In the genomic region with DNA sequence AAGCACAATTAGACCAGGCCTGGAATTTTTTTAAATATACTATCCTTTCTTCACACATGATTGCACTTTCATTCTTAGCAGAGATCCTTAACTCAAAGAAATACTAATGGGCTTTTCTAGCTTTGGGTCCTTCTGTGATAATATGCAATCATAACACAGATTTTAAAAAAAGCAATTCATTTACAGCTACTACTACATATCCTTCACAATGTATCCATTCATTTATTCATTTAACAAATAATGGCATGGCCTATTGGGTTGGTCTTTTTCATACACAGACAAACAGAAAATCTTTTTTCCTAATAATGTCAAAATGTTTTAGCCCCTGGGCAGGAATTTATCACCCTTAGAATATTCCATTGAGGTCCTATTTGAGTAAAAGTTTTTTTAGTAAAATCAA, we compare ENCODE assay signal across 27 cellular contexts. TPM values are rescaled to one million over a fixed set of nuclear protein-coding genes. Genes with fewer than 3 reads are reported as not detected.
DNase-seq lines count a peak whose midpoint lies in the region; FAIRE-seq and TF ChIP-seq lines count a peak whose summit lies in the region.
"Had no signal": no experiment of that assay in that cellular context is flagged by ENCODE, and none has a peak within 500 bp of the region (broad histone marks: within the 10 kb centered on the region; RNA-seq: fewer than 3 reads in every experiment).

No MANE protein-coding gene starts in this region.

- H3K9ac ChIP-seq in kidney (ENCODE audit: low read length in 2 of 2) = no peak overlapping the region
- H3K9ac ChIP-seq: GM23248 had no signal

- peaks cover 7% of the 10 kb centered on the region for H3K4me1 ChIP-seq in HEK293 (ENCODE audit: control insufficient read depth, insufficient read depth, low read length)
- H3K4me1 ChIP-seq in esophagus squamous epithelium = peaks cover 0 to 34% (median 11%) of the 10 kb centered on the region in 3 donors
- H3K4me1 ChIP-seq in kidney (ENCODE audit: control insufficient read depth in 1 of 2, insufficient read depth in 1 of 2, low read depth in 1 of 2, low read length in 2 of 2) = peaks cover 4 to 13% of the 10 kb centered on the region in 2 donors
- H3K4me1 ChIP-seq: BE2C, Caco-2, HAP-1 had no signal

- TF ChIP-seq POLR2A in esophagus squamous epithelium (IDR thresholded peaks at IDR 0.05) (no peak), erythroblast (IDR thresholded peaks at IDR 0.05; ENCODE audit: low read length) (no peak)

- DNase-seq in SK-MEL-5 (ENCODE audit: low read depth, low spot score) (peak; percentile 67), epidermal melanocyte (ENCODE audit: insufficient read length, low spot score) (peak; percentile 20), DMS114 treated with DMSO at 0.1 percent for 48 hours (lab: John Stamatoyannopoulos, UW; ENCODE audit: unreplicated experiment) (no peak), esophagus squamous epithelium (lab: John Stamatoyannopoulos, UW) (no peak), kidney (no peak), erythroblast (lab: John Stamatoyannopoulos, UW) (no peak)
- DNase-seq: ACHN; BE2C; C1 segment of cervical spinal cord; Caco-2; CD4-positive, CD25-positive, alpha-beta regulatory T cell; CD8-positive, alpha-beta memory T cell; DMS153; DMS79; GDM1; HFFc6 had no signal

- peaks cover 28% of the 10 kb centered on the region for H3K9me3 Mint-ChIP-seq in nephron
- H3K9me3 Mint-ChIP-seq: CD8-positive, alpha-beta memory T cell had no signal

- in situ Hi-C loops in SK-MEL-5 (cut with HindIII; ENCODE audit: low pct_unique_long_range_greater_than_20kb, low sequenced_read_pairs) = no loop called here

- peaks cover 4% of the 10 kb centered on the region for H3K27me3 Mint-ChIP-seq in nephron (ENCODE audit: low read depth)

- peak overlapping the region in 2 of 3 experiments; percentile 14 to 87 for H3K27ac Mint-ChIP-seq in nephron
- H3K27ac Mint-ChIP-seq: CD4-positive, CD25-positive, alpha-beta regulatory T cell; CD8-positive, alpha-beta memory T cell; HFFc6 had no signal

- no peak for FAIRE-seq in kidney (lab: Jason Lieb, UNC)
- FAIRE-seq: A204.1, D721Med, GM12892, GM18507 had no signal

- H3K36me3 ChIP-seq in HEK293 (ENCODE audit: control insufficient read depth in 2 of 2, insufficient read depth in 1 of 2, low read length in 2 of 2) (no peaks in the 10 kb centered on the region), esophagus squamous epithelium (no peaks in the 10 kb centered on the region), kidney (ENCODE audit: control insufficient read depth in 1 of 2, insufficient read depth in 2 of 2, low read length in 2 of 2) (no peaks in the 10 kb centered on the region)
- H3K36me3 ChIP-seq: BE2C, HAP-1 had no signal

- POLR2A ChIA-PET in HEK293 (lab: Yijun Ruan, JAX) = interaction anchor here (1.4 kb wide), 1 partner anchor 9 kb away, joined by 7 read pairs; no protein-coding TSS in a partner anchor

- H3K4me1 Mint-ChIP-seq in nephron = peaks cover 20% of the 10 kb centered on the region
- H3K4me1 Mint-ChIP-seq: CD4-positive, CD25-positive, alpha-beta regulatory T cell; CD8-positive, alpha-beta memory T cell had no signal

- H3K36me3 Mint-ChIP-seq in nephron (ENCODE audit: low read depth) = peaks cover 13% of the 10 kb centered on the region
- H3K36me3 Mint-ChIP-seq: CD4-positive, CD25-positive, alpha-beta regulatory T cell had no signal

- H3K4me3 Mint-ChIP-seq in nephron = no peak overlapping the region
- H3K4me3 Mint-ChIP-seq: CD4-positive, CD25-positive, alpha-beta regulatory T cell; CD8-positive, alpha-beta memory T cell; HFFc6 had no signal

- H3K4me3 ChIP-seq in HEK293 (ENCODE audit: low read depth, low read length) (no peak overlapping the region), esophagus squamous epithelium (no peak overlapping the region), kidney (ENCODE audit: low read length in 2 of 2) (no peak overlapping the region)
- H3K4me3 ChIP-seq: GM23248, HAP-1 had no signal

- H3K9me3 ChIP-seq in HEK293 (ENCODE audit: control insufficient read depth, insufficient read depth, low read depth, low read length) (no peaks in the 10 kb centered on the region), esophagus squamous epithelium (no peaks in the 10 kb centered on the region), kidney (ENCODE audit: control insufficient read depth in 1 of 2, low read length in 2 of 2) (no peaks in the 10 kb centered on the region)
- H3K9me3 ChIP-seq: BE2C, Caco-2 had no signal

- CTCF ChIA-PET in HEK293 (lab: Yijun Ruan, JAX) = interaction anchor here (1.0 kb wide), 1 partner anchor 490 kb away, joined by 3 read pairs; no protein-coding TSS in a partner anchor

- intact Hi-C loops in esophagus squamous epithelium (cut with DNase I) = no loop called here
- intact Hi-C loops in kidney (cut with DNase I) = no loop called here

- H3K27ac ChIP-seq in HEK293 (ENCODE audit: extremely low read depth, low read depth, low read length) (no peak overlapping the region), esophagus squamous epithelium (no peak overlapping the region), kidney (ENCODE audit: low read depth in 2 of 2, low read length in 2 of 2) (no peak overlapping the region)
- H3K27ac ChIP-seq: GM23248, HL-60 had no signal

- TF ChIP-seq CTCF in HEK293 (tag by site-specific recombination; IDR thresholded peaks at IDR 0.05) = no peak
- no peak for TF ChIP-seq CTCF in nephron (IDR thresholded peaks at IDR 0.05; ENCODE audit: unreplicated experiment in 3 of 3)
- no peak for TF ChIP-seq CTCF in esophagus squamous epithelium (IDR thresholded peaks at IDR 0.05)
- no peak for TF ChIP-seq CTCF in kidney (IDR thresholded peaks at IDR 0.05; ENCODE audit: borderline replicate concordance, extremely low read depth, insufficient read depth)

- no peaks in the 10 kb centered on the region for H3K27me3 ChIP-seq in esophagus squamous epithelium
- H3K27me3 ChIP-seq: BE2C had no signal

TF ChIP-seq in HEK293, 187 proteins besides CTCF, POLR2A, EP300 and RAD21:
- TF ChIP-seq, protein P1, sequence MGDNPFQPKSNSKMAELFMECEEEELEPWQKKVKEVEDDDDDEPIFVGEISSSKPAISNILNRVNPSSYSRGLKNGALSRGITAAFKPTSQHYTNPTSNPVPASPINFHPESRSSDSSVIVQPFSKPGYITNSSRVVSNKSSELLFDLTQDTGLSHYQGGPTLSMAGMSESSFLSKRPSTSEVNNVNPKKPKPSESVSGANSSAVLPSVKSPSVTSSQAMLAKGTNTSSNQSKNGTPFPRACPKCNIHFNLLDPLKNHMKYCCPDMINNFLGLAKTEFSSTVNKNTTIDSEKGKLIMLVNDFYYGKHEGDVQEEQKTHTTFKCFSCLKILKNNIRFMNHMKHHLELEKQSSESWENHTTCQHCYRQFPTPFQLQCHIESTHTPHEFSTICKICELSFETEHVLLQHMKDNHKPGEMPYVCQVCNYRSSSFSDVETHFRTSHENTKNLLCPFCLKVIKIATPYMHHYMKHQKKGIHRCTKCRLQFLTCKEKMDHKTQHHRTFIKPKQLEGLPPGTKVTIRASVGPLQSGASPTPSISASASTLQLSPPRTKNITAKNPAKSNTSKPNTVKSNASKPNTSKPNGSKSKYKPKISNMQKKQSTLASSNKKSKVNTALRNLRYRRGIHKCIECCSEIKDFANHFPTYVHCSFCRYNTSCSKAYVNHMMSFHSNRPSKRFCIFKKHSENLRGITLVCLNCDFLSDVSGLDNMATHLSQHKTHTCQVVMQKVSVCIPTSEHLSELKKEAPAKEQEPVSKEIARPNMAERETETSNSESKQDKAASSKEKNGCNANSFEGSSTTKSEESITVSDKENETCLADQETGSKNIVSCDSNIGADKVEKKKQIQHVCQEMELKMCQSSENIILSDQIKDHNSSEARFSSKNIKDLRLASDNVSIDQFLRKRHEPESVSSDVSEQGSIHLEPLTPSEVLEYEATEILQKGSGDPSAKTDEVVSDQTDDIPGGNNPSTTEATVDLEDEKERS (tag by site-specific recombination; IDR thresholded peaks at IDR 0.05) = no peak
- TF ChIP-seq ZNF571 (tag by site-specific recombination; IDR thresholded peaks at IDR 0.05) = no peak
- TF ChIP-seq, protein P2, sequence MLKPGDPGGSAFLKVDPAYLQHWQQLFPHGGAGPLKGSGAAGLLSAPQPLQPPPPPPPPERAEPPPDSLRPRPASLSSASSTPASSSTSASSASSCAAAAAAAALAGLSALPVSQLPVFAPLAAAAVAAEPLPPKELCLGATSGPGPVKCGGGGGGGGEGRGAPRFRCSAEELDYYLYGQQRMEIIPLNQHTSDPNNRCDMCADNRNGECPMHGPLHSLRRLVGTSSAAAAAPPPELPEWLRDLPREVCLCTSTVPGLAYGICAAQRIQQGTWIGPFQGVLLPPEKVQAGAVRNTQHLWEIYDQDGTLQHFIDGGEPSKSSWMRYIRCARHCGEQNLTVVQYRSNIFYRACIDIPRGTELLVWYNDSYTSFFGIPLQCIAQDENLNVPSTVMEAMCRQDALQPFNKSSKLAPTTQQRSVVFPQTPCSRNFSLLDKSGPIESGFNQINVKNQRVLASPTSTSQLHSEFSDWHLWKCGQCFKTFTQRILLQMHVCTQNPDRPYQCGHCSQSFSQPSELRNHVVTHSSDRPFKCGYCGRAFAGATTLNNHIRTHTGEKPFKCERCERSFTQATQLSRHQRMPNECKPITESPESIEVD (tag by site-specific recombination; IDR thresholded peaks at IDR 0.05) = peak; percentile 39; the same call in 1 of the 2 replicates

RNA-seq across cellular contexts. Expression of a gene that starts 47.0 kb away (rescaled TPM):
- not detected in 2 replicates for total RNA-seq in SK-MEL-5 (2014; rRNA removed; shearing (Covaris generic))
- polyA plus RNA-seq in SK-MEL-5 (2015; cell fraction: cytosol; rRNA removed) = not detected in 2 replicates
- not detected in 2 replicates for polyA plus RNA-seq in SK-MEL-5 (2015; cell fraction: nucleus; rRNA removed)
- total RNA-seq in esophagus squamous epithelium (not detected), kidney (0.35 TPM)
- polyA plus RNA-seq in kidney (ENCODE audit: insufficient read depth, low read depth, low replicate concordance) = not detected
- total RNA-seq: CD8-positive, alpha-beta memory T cell; Daoy; GM23248; HFFc6; HT1080 had no signal
- polyA plus RNA-seq: CD8-positive, alpha-beta memory T cell had no signal

Comparison
In these comparisons a context has a peak if more than half of its experiments do, and no peak if none do; other contexts are left out.
1. DNase-seq: peak in SK-MEL-5 (single experiment) and epidermal melanocyte (single experiment); none in DMS114 treated with DMSO at 0.1 percent for 48 hours (single experiment), esophagus squamous epithelium (single experiment), kidney (single experiment) and erythroblast (0 of 2).